15 cellular contexts compared by ENCODE assay signal in the genomic region with DNA sequence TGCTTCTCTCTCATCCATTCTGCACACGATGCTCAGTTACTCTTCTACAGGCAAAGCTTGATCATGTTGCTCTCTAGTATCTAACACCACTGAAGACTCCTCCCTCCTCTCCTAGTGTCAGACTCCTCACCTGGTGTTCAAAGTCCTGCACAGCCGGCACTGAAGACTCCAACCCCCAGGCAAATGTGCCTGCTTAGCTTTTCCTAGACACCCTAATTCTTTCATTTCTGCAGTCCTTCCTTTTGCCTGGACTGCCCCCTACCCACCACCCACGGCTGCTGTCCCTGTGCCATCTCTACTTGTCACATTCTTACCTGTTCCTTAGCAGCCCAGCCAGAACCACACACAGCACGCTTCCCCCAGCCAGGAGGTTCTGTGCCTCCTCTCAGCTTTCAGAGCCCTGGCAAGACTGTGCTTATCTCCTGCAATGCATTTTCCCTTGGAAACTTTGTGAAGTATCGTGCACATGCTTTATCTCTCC. TPM values are rescaled to one million over a fixed set of nuclear protein-coding genes. Genes with fewer than 3 reads are reported as not detected.
DNase-seq lines count a peak whose midpoint lies in the region; ATAC-seq and TF ChIP-seq lines count a peak whose summit lies in the region.
"Had no signal": no experiment of that assay in that cellular context is flagged by ENCODE, and none has a peak within 500 bp of the region (broad histone marks: within the 10 kb centered on the region; RNA-seq: fewer than 3 reads in every experiment).

No MANE protein-coding gene starts in this region.

- no peak for TF ChIP-seq CTCF in colonic mucosa (IDR thresholded peaks at IDR 0.05)
- no peak for TF ChIP-seq CTCF in stomach (IDR thresholded peaks at IDR 0.05)

- 16 to 44% (median 23%) methylated on average over 5 of the region's 5 CpGs for WGBS in stomach, 5 donors

- H3K9ac ChIP-seq in colonic mucosa (ENCODE audit: low read depth in 2 of 2, low read length in 2 of 2): peak overlapping the region; percentile 60 to 100

- intact Hi-C loops in colonic mucosa (cut with DNase I): no loop called here
- intact Hi-C loops in stomach (cut with DNase I; ENCODE audit: low total_unique reads): no loop called here

- peak in 2 of 4 donors; percentile 41 to 48 for TF ChIP-seq POLR2A in stomach (IDR thresholded peaks at IDR 0.05)

- TF ChIP-seq EP300 in stomach (IDR thresholded peaks at IDR 0.05): no peak

- ATAC-seq in left lobe of liver (peak; percentile 70), GM21786 (IDR thresholded peaks at IDR 0.05; ENCODE audit: unreplicated experiment) (no peak)
- ATAC-seq: activated CD8-positive, alpha-beta T cell treated with anti-CD3 and anti-CD28 coated beads for 36 hours had no signal

- H3K27ac ChIP-seq in colonic mucosa (peak overlapping the region; percentile 95), stomach (peak overlapping the region; percentile 86 to 96 (median 89))
- H3K27ac ChIP-seq: sigmoid colon had no signal

- DNase-seq in NCI-H526 treated with DMSO at 0.1 percent for 48 hours (lab: John Stamatoyannopoulos, UW) (peak; percentile 5), colonic mucosa (no peak), left lobe of liver (ENCODE audit: low spot score) (no peak), stomach (no peak), T-helper 9 cell (no peak), T-helper 2 cell (no peak), NCI-H1930 (lab: John Stamatoyannopoulos, UW) (no peak)
- DNase-seq: activated CD8-positive, alpha-beta T cell treated with anti-CD3 and anti-CD28 coated beads for 36 hours; NCI-H1436 treated with DMSO at 0.1 percent for 48 hours; sigmoid colon; stimulated activated CD4-positive, alpha-beta T cell treated with anti-CD3 and anti-CD28 coated beads, Interleukin-2, amount 100 ng/mL, for 24 hours had no signal

- H3K4me1 ChIP-seq in colonic mucosa (no peaks in the 10 kb centered on the region), stomach (peaks cover 22 to 67% (median 45%) of the 10 kb centered on the region in 4 donors)

- H3K36me3 ChIP-seq in colonic mucosa (no peaks in the 10 kb centered on the region), stomach (peaks cover 0 to 20% (median 4%) of the 10 kb centered on the region in 4 donors)
- H3K36me3 ChIP-seq: sigmoid colon had no signal

- no peak overlapping the region for H3K4me3 ChIP-seq in colonic mucosa
- peak overlapping the region; percentile 33 to 45 (median 34) for H3K4me3 ChIP-seq in stomach
- H3K4me3 ChIP-seq: sigmoid colon had no signal

- no peaks in the 10 kb centered on the region for H3K27me3 ChIP-seq in colonic mucosa
- H3K27me3 ChIP-seq in stomach: no peaks in the 10 kb centered on the region
- H3K27me3 ChIP-seq: sigmoid colon had no signal

- H3K9me3 ChIP-seq in colonic mucosa: no peaks in the 10 kb centered on the region
- H3K9me3 ChIP-seq in stomach: no peaks in the 10 kb centered on the region
- H3K9me3 ChIP-seq: sigmoid colon had no signal

RNA-seq across cellular contexts. Expression of a gene that starts 6.0 kb away (rescaled TPM):
- total RNA-seq in colonic mucosa: 10 to 100 TPM; 63.1 to 68.8 TPM
- not detected for total RNA-seq in left lobe of liver
- total RNA-seq in stomach: 100 to 1,000 TPM in 1 of 5 donors, 10 to 100 TPM in 4; 18.7 to 190 (median 51.2) TPM
- polyA plus RNA-seq in stomach: 10 to 100 TPM in 2 of 3 donors, 1 to 10 TPM in 1; 2.2 to 55.9 (median 19.2) TPM
- total RNA-seq: activated CD8-positive, alpha-beta T cell treated with anti-CD3 and anti-CD28 coated beads for 36 hours; cerebellum; frontal cortex; mesothelial cell of epicardium; sigmoid colon had no signal

RNA-seq across cellular contexts. Expression of a gene that starts 40.0 kb away (rescaled TPM):
- total RNA-seq in colonic mucosa (1 to 10 TPM in 1 of 2 donors, under 1 TPM in 1; 0.40 to 1.5 TPM), left lobe of liver (not detected), stomach (1 to 10 TPM in 1 of 5 donors, under 1 TPM in 1, not detected in 3; under 0.01 to 2.6 TPM)
- under 1 TPM in 2 of 3 donors, not detected in 1; 0.06 to 0.55 TPM for polyA plus RNA-seq in stomach
- total RNA-seq: activated CD8-positive, alpha-beta T cell treated with anti-CD3 and anti-CD28 coated beads for 36 hours; mesothelial cell of epicardium had no signal

Comparison
In these comparisons a context has a peak if more than half of its experiments do, and no peak if none do; other contexts are left out.
1. RNA of a gene that starts 6.0 kb away (total RNA-seq): 63.1 to 68.8 TPM in colonic mucosa and 18.7 to 190 TPM in stomach; not detected in left lobe of liver (single experiment); every median in the first group is over 10 times any median in the second.